29 cellular contexts compared by ENCODE assay signal in genomic region chr7:74671573-74671972, GRCh38. TPM values are rescaled to one million over a fixed set of nuclear protein-coding genes. Genes with fewer than 3 reads are reported as not detected.
DNase-seq lines count a peak whose midpoint lies in the region; TF ChIP-seq lines count a peak whose summit lies in the region.
"Had no signal": no experiment of that assay in that cellular context is flagged by ENCODE, and none has a peak within 500 bp of the region (broad histone marks: within the 10 kb centered on the region; RNA-seq: fewer than 3 reads in every experiment).

No MANE protein-coding gene starts in this region.

- TF ChIP-seq CTCF in RWPE1 (conservative IDR thresholded peaks at IDR 0.05; ENCODE audit: low read depth) (no peak), thyroid gland (IDR thresholded peaks at IDR 0.05) (no peak), WERI-Rb-1 (IDR thresholded peaks at IDR 0.05; ENCODE audit: low read depth, low read length) (no peak)

- H3K4me1 ChIP-seq in thyroid gland, result peaks cover 26 to 40% of the 10 kb centered on the region in 2 donors
- H3K4me1 ChIP-seq: HAP-1 had no signal

- no peaks in the 10 kb centered on the region for H3K9me3 ChIP-seq in thyroid gland
- no peaks in the 10 kb centered on the region for H3K9me3 ChIP-seq in WERI-Rb-1 (ENCODE audit: severe bottlenecking)
- H3K9me3 ChIP-seq: A549, HAP-1, left lung, upper lobe of left lung had no signal

- H3K4me3 ChIP-seq in thyroid gland (replicated peaks in 1 of 3) (no peak overlapping the region), WERI-Rb-1 (ENCODE audit: low read depth, low read length) (no peak overlapping the region)
- H3K4me3 ChIP-seq: A549, HAP-1, left lung, upper lobe of left lung had no signal

- DNase-seq in activated effector memory CD4-positive, alpha-beta T cell treated with anti-CD3 and anti-CD28 coated beads, Interleukin-2, amount 50 U/mL, for 16 hours, result peak; percentile 8
- no peak for DNase-seq in activated effector memory CD4-positive, alpha-beta T cell treated with Interleukin-2 at 50 U/mL for 16 hours
- DNase-seq in RWPE1 (ENCODE audit: low spot score) (no peak), mesenteric fat pad (ENCODE audit: low spot score) (peak; percentile 26), thyroid gland (no peak), T-helper 1 cell (no peak), WERI-Rb-1 (no peak)
- DNase-seq in stimulated activated naive CD4-positive, alpha-beta T cell treated with Interleukin-2 at 50 U/mL for 16 hours (lab: John Stamatoyannopoulos, UW), result no peak
- DNase-seq: activated CD8-positive, alpha-beta memory T cell treated with anti-CD3 and anti-CD28 coated beads, Interleukin-2, amount 10 ng/mL, durations not matched to agents 7 days and 5 days; activated T-cell treated with anti-CD3 and anti-CD28 coated beads, Interleukin-2, amount 50 U/mL, for 4 hours; AML-193; central memory CD4-positive, alpha-beta T cell; cortex of kidney; effector memory CD4-positive, alpha-beta T cell; EL; Kasumi-1; left lung; MV-4-11; NCI-H1436; NCI-H2081; NCI-H524 treated with DMSO at 0.1 percent for 48 hours; PC-3; Right ventricle myocardium superior; stimulated activated CD4-positive, alpha-beta T cell treated with anti-CD3 and anti-CD28 coated beads, Interleukin-4, amount 100 ng/mL, for 1 hour; T-helper 9 cell; upper lobe of left lung had no signal

- H3K36me3 ChIP-seq in thyroid gland (peaks cover 0 to 3% of the 10 kb centered on the region in 2 donors), WERI-Rb-1 (peaks cover 36% of the 10 kb centered on the region)

- H3K27me3 ChIP-seq in thyroid gland (no peaks in the 10 kb centered on the region), WERI-Rb-1 (ENCODE audit: insufficient read depth, low read depth, severe bottlenecking) (no peaks in the 10 kb centered on the region)
- H3K27me3 ChIP-seq: left lung, upper lobe of left lung had no signal

- TF ChIP-seq POLR2A in thyroid gland (IDR thresholded peaks at IDR 0.05), result no peak

- intact Hi-C loops in thyroid gland (cut with DNase I), result no loop called here

- POLR2A ChIA-PET in RWPE1 (lab: Yijun Ruan, JAX; ENCODE audit: low non-redundant PET), result no interaction called here

- CTCF ChIA-PET in RWPE1 (lab: Yijun Ruan, JAX), result interaction anchor here (0.7 kb wide), 1 partner anchor 94 kb away, joined by 4 read pairs; no protein-coding TSS in a partner anchor

- H3K27ac ChIP-seq in RWPE1 (peak overlapping the region; percentile 33; the same call in 1 of the 2 replicates), thyroid gland (peak overlapping the region in 2 of 3 donors; percentile 14 to 44), WERI-Rb-1 (no peak overlapping the region)
- H3K27ac ChIP-seq: HL-60 had no signal

- WGBS in thyroid gland, 2 donors, result 50 to 65% methylated on average over 6 of the region's 6 CpGs

RNA-seq across cellular contexts. Expression of gene GTF2I, which starts 14.1 kb away (rescaled TPM):
- 219 TPM for total RNA-seq in mesenteric fat pad
- 100 to 1,000 TPM; 240 to 385 (median 353) TPM for total RNA-seq in thyroid gland

Comparison
In these comparisons a context has a peak if more than half of its experiments do, and no peak if none do; other contexts are left out.
1. DNase-seq: peak in activated effector memory CD4-positive, alpha-beta T cell treated with anti-CD3 and anti-CD28 coated beads, Interleukin-2, amount 50 U/mL, for 16 hours (single experiment) and mesenteric fat pad (single experiment); none in activated effector memory CD4-positive, alpha-beta T cell treated with Interleukin-2 at 50 U/mL for 16 hours (single experiment), RWPE1 (single experiment), thyroid gland (0 of 2), T-helper 1 cell (0 of 5), stimulated activated naive CD4-positive, alpha-beta T cell treated with Interleukin-2 at 50 U/mL for 16 hours (single experiment) and WERI-Rb-1 (single experiment).